ENCODE assay signal across 1 cellular context in genomic region chr10:74851834-74852233, GRCh38.
TF ChIP-seq lines count a peak whose summit lies in the region.

No MANE protein-coding gene starts in this region.

TF ChIP-seq in K562, 482 proteins besides CTCF, POLR2A, EP300 and RAD21:
- TF ChIP-seq NKRF (IDR thresholded peaks at IDR 0.05; ENCODE audit: borderline replicate concordance) (no peak), ARID3A (IDR thresholded peaks at IDR 0.05; ENCODE audit: borderline replicate concordance, low read depth, low read length) (no peak), PCBP2 (IDR thresholded peaks at IDR 0.05; ENCODE audit: low read depth, low read length, poor library complexity, severe bottlenecking) (no peak), PRDM10 (IDR thresholded peaks at IDR 0.05; ENCODE audit: partially characterized antibody) (no peak), ZFX (CRISPR knock-in tag; IDR thresholded peaks at IDR 0.05) (no peak), ZNF324 (CRISPR knock-in tag; IDR thresholded peaks at IDR 0.05) (no peak)
